ENCODE assay signal across 28 cellular contexts in the genomic region with DNA sequence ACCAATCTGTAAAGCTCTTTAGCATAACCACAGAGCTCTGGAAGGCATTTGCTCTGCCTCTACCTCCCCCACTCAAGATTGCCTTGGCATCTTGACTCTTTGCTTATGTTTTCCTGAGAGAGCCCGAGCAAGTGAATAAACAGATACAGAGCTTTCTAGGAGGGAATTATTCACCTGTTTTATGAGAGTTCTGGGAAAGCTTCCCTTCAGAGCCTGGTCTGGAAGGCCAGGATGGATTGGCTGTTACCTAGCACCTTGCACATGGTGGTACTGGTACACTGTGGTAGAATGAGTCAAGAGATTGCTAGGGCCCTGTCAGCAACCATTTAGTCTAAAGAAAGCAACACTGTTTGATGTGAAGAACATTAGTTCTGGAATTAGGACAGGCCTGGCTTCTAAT.
"Had no signal": no experiment of that assay in that cellular context is flagged by ENCODE, and none has a peak within 500 bp of the region (broad histone marks: within the 10 kb centered on the region; RNA-seq: fewer than 3 reads in every experiment).

No MANE protein-coding gene starts in this region.

- H3K27me3 ChIP-seq: neural progenitor cell, neutrophil, right atrium auricular region, right lobe of liver, stomach, testis, thyroid gland, transverse colon, upper lobe of right lung had no signal

- H3K4me3 Mint-ChIP-seq: nephron; neural progenitor cell; stimulated activated naive B cell treated with anti-CD40 and anti-IgM and Interleukin-4, amounts not matched to agents 10 μg/mL and 1 μg/mL and 100 μg/mL, for 72 hours had no signal

- H3K9me3 Mint-ChIP-seq: naive thymus-derived CD8-positive, alpha-beta T cell; nephron; neural progenitor cell; stimulated activated naive B cell treated with anti-CD40 and anti-IgM and Interleukin-4, amounts not matched to agents 10 μg/mL and 1 μg/mL and 100 μg/mL, for 72 hours had no signal

- H3K9ac ChIP-seq: neural progenitor cell, parathyroid adenoma had no signal

- H3K27ac Mint-ChIP-seq: nephron, neural progenitor cell, progenitor cell of endocrine pancreas had no signal

- H3K4me1 ChIP-seq: neural progenitor cell had no signal

- H3K79me2 ChIP-seq: parathyroid adenoma had no signal

- H3K4me3 ChIP-seq: lower lobe of right lung, neural progenitor cell, right atrium auricular region, right lobe of liver, smooth muscle cell, stomach, testis, thyroid gland, transverse colon, upper lobe of right lung had no signal

- H3K9me3 ChIP-seq: lower lobe of right lung, neutrophil, right atrium auricular region, right lobe of liver, stomach, testis, thyroid gland, transverse colon, upper lobe of right lung had no signal

- H2AFZ ChIP-seq: neural progenitor cell, parathyroid adenoma had no signal

- DNase-seq: hippocampal formation; kidney glomerular epithelial cell; left cardiac atrium; lower lobe of right lung; mammary epithelial cell; mesenchymal stem cell; naive thymus-derived CD8-positive, alpha-beta T cell; occipital lobe; stimulated activated CD4-positive, alpha-beta T cell treated with anti-CD3 and anti-CD28 coated beads, Interleukin-1b, Interleukin-23, amount 100 ng/mL, for 48 hours; stimulated activated CD4-positive, alpha-beta T cell treated with anti-CD3 and anti-CD28 coated beads, Interleukin-2, amount 100 ng/mL, for 48 hours; stimulated activated CD4-positive, alpha-beta T cell treated with anti-CD3 and anti-CD28 coated beads, Interleukin-4, amount 100 ng/mL, for 4 hours; stimulated activated CD8-positive, alpha-beta memory T cell treated with anti-CD3 and anti-CD28 coated beads, Interleukin-4, amount 100 ng/mL, for 48 hours; stimulated activated naive B cell treated with anti-CD40 and anti-IgM and Interleukin-4, amounts not matched to agents 10 μg/mL and 1 μg/mL and 100 μg/mL, for 72 hours; stimulated activated naive CD8-positive, alpha-beta T cell treated with anti-CD3 and anti-CD28 coated beads, Interleukin-15, Interleukin-2, amounts not matched to agents 100 U/mL and 50 U/mL, for 24 hours; stomach; testis; thyroid gland; transverse colon had no signal

- H3K27me3 Mint-ChIP-seq: naive thymus-derived CD8-positive, alpha-beta T cell; progenitor cell of endocrine pancreas; stimulated activated naive B cell treated with anti-CD40 and anti-IgM and Interleukin-4, amounts not matched to agents 10 μg/mL and 1 μg/mL and 100 μg/mL, for 72 hours had no signal

- H3K4me2 ChIP-seq: neural progenitor cell, smooth muscle cell had no signal

- H3K27ac ChIP-seq: lower lobe of right lung, neural progenitor cell, neutrophil, parathyroid adenoma, right atrium auricular region, right lobe of liver, stomach, testis, thyroid gland, transverse colon, upper lobe of right lung had no signal

- H3K36me3 ChIP-seq: neural progenitor cell had no signal

- ATAC-seq: left cardiac atrium; left lobe of liver; lower lobe of right lung; naive thymus-derived CD8-positive, alpha-beta T cell; right lobe of liver; stimulated activated naive B cell treated with anti-CD40 and anti-IgM and Interleukin-4, amounts not matched to agents 10 μg/mL and 1 μg/mL and 100 μg/mL, for 72 hours; stimulated activated naive CD8-positive, alpha-beta T cell treated with anti-CD3 and anti-CD28 coated beads, Interleukin-15, Interleukin-2, amounts not matched to agents 100 U/mL and 50 U/mL, for 24 hours; upper lobe of right lung had no signal
